Comparison of ENCODE assay signal across 15 cellular contexts in the genomic region with DNA sequence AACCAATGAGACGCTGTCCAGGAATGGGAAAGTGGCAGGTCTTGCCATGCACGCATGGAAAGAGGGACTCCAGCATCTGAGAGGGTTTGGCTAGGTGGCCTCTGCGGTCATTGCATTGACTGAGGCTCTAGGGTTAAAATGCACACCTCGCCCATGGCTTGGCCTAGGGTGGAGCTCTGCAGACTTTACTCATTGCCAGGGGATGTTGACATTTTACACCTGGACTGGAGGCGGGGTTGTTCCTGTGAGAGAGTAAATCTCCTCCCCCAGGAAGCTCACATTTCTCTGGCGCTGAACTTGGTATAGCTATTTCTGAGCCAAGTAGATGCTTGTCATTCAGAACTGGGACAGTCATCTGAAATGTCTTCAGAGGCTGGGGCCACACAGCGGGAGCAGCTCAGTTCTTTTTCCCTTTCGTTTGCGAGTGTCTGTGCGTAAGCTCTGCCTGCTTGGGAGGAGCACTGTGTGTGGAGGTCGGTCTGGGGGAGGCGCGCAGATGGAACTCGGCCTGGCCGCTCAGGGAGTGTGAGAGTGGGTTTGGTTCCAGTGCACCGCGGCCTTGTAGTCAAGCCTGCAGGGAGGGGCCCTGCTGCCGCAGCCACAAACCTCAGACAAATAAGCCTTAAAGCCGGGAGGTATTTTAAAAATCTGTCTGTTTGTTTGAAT.
DNase-seq lines count a peak whose midpoint lies in the region; ATAC-seq, FAIRE-seq and TF ChIP-seq lines count a peak whose summit lies in the region.
"Had no signal": no experiment of that assay in that cellular context is flagged by ENCODE, and none has a peak within 500 bp of the region (broad histone marks: within the 10 kb centered on the region; RNA-seq: fewer than 3 reads in every experiment).

No MANE protein-coding gene starts in this region.

- H3K27me3 ChIP-seq in pancreas = no peaks in the 10 kb centered on the region

- BruUV-seq in Calu3 (replicated peaks; lab: Mats Ljungman, UMichigan) = no TSS peak

- H3K9me3 ChIP-seq in pancreas = no peaks in the 10 kb centered on the region

- H3K27me3 Mint-ChIP-seq in Calu3 (ENCODE audit: unreplicated experiment) = no peaks in the 10 kb centered on the region
- H3K27me3 Mint-ChIP-seq: activated CD4-positive, alpha-beta T cell treated with anti-CD3 and anti-CD28 coated beads, Interleukin-2, amount 10 ng/mL, durations not matched to agents 7 days and 5 days had no signal

- no peak for FAIRE-seq in pancreas (lab: Jason Lieb, UNC)
- FAIRE-seq: astrocyte had no signal

- intact Hi-C loops in Calu3 (cut with micrococcal nuclease; ENCODE audit: unreplicated experiment) = no loop called here
- intact Hi-C loops in left ventricle myocardium superior (cut with micrococcal nuclease) = no loop called here
- intact Hi-C loops in pancreas (cut with DNase I) = loop anchor here in 1 of 3 donors (10.0 kb wide), 1 partner anchor 1182 kb away; no protein-coding TSS in a partner anchor

- H3K4me3 ChIP-seq in pancreas = peak overlapping the region in 2 of 4 donors; percentile 3 to 14

- no peaks in the 10 kb centered on the region for H3K9me3 Mint-ChIP-seq in Calu3 (ENCODE audit: low read depth, unreplicated experiment)
- H3K9me3 Mint-ChIP-seq: activated CD4-positive, alpha-beta T cell treated with anti-CD3 and anti-CD28 coated beads, Interleukin-2, amount 10 ng/mL, durations not matched to agents 7 days and 5 days; activated T-helper 1 cell treated with anti-CD3 and anti-CD28 coated beads, Interleukin-12 subunit alpha, Interleukin-12 subunit beta, Interleukin-2, Interleukin-4 antibody, amounts not matched to agents 30 ng/mL and 10 ng/mL and 1 ng/mL, durations not matched to agents 14 hours and 24 hours and 36 hours; mesothelial cell of epicardium; T-helper 1 cell treated with Interleukin-12 subunit alpha and Interleukin-12 subunit beta and Interleukin-4 antibody, amounts not matched to agents 30 μg/mL and 1 μg/mL, for 36 hours had no signal

- H3K4me3 Mint-ChIP-seq in Calu3 (ENCODE audit: low read depth, unreplicated experiment) = no peak overlapping the region
- H3K4me3 Mint-ChIP-seq: activated CD4-positive, alpha-beta T cell treated with anti-CD3 and anti-CD28 coated beads, Interleukin-2, amount 10 ng/mL, durations not matched to agents 7 days and 5 days; activated T-helper 1 cell treated with anti-CD3 and anti-CD28 coated beads, Interleukin-12 subunit alpha, Interleukin-12 subunit beta, Interleukin-2, Interleukin-4 antibody, amounts not matched to agents 30 ng/mL and 10 ng/mL and 1 ng/mL, durations not matched to agents 14 hours and 24 hours and 36 hours; mesothelial cell of epicardium; T-helper 1 cell treated with Interleukin-12 subunit alpha and Interleukin-12 subunit beta and Interleukin-4 antibody, amounts not matched to agents 30 μg/mL and 1 μg/mL, for 36 hours had no signal

- no peak overlapping the region for H3K27ac Mint-ChIP-seq in Calu3 (ENCODE audit: unreplicated experiment)
- H3K27ac Mint-ChIP-seq: activated CD4-positive, alpha-beta T cell treated with anti-CD3 and anti-CD28 coated beads, Interleukin-2, amount 10 ng/mL, durations not matched to agents 7 days and 5 days; activated T-helper 1 cell treated with anti-CD3 and anti-CD28 coated beads, Interleukin-12 subunit alpha, Interleukin-12 subunit beta, Interleukin-2, Interleukin-4 antibody, amounts not matched to agents 30 ng/mL and 10 ng/mL and 1 ng/mL, durations not matched to agents 14 hours and 24 hours and 36 hours; mesothelial cell of epicardium; T-helper 1 cell treated with Interleukin-12 subunit alpha and Interleukin-12 subunit beta and Interleukin-4 antibody, amounts not matched to agents 30 μg/mL and 1 μg/mL, for 36 hours had no signal

- DNase-seq in Calu3 (peak; percentile 24), NCI-H2196 treated with DMSO at 0.1 percent for 48 hours (lab: John Stamatoyannopoulos, UW; ENCODE audit: unreplicated experiment) (peak; percentile 15), left ventricle myocardium superior (peak; percentile 52), pancreas (peak in 4 of 6 donors; percentile 55 to 83 (median 62)), DMS114 treated with DMSO at 0.1 percent for 48 hours (lab: John Stamatoyannopoulos, UW; ENCODE audit: unreplicated experiment) (no peak), NCI-H1417 treated with DMSO at 0.1 percent for 48 hours (lab: John Stamatoyannopoulos, UW) (no peak)
- DNase-seq: activated CD4-positive, alpha-beta T cell treated with anti-CD3 and anti-CD28 coated beads, Interleukin-2, amount 10 ng/mL, durations not matched to agents 7 days and 5 days; hippocampal formation; OCI-M1 had no signal

- H3K4me1 ChIP-seq in pancreas = peaks cover 6 to 18% (median 10%) of the 10 kb centered on the region in 3 donors

- peak overlapping the region in 1 of 4 donors; percentile 32 for H3K27ac ChIP-seq in pancreas

- peaks cover 17% of the 10 kb centered on the region for H3K36me3 Mint-ChIP-seq in Calu3 (ENCODE audit: insufficient read depth, unreplicated experiment)

- CTCF ChIA-PET in Calu3 (lab: Charles Lee) = no interaction called here

- ATAC-seq in left ventricle myocardium superior (peak; percentile 52), pancreas (peak; percentile 78 to 92 (median 84)), HG03025 (IDR thresholded peaks at IDR 0.05; ENCODE audit: low FRiP score, unreplicated experiment) (no peak), GM19328 (IDR thresholded peaks at IDR 0.05; ENCODE audit: unreplicated experiment) (no peak)

- TF ChIP-seq CTCF in Calu3 (IDR thresholded peaks at IDR 0.05; ENCODE audit: unreplicated experiment) = no peak
- no peak for TF ChIP-seq CTCF in pancreas (IDR thresholded peaks at IDR 0.05)

- H3K36me3 ChIP-seq in pancreas = peaks cover 0 to 7% (median 0%) of the 10 kb centered on the region in 3 donors

- H3K4me1 Mint-ChIP-seq in Calu3 (ENCODE audit: low read depth, unreplicated experiment) = no peaks in the 10 kb centered on the region

- 58 to 68% methylated on average over 19 of the region's 19 CpGs for WGBS in pancreas, 2 donors

Comparison
In these comparisons a context has a peak if more than half of its experiments do, and no peak if none do; other contexts are left out.
1. DNase-seq: peak in Calu3 (single experiment), NCI-H2196 treated with DMSO at 0.1 percent for 48 hours (single experiment), left ventricle myocardium superior (single experiment) and pancreas (4 of 6); none in DMS114 treated with DMSO at 0.1 percent for 48 hours (single experiment) and NCI-H1417 treated with DMSO at 0.1 percent for 48 hours (single experiment).
2. ATAC-seq: peak in left ventricle myocardium superior (single experiment) and pancreas (4 of 4); none in HG03025 (single experiment) and GM19328 (single experiment).